Comparison of ENCODE assay signal across 10 cellular contexts in the genomic region with DNA sequence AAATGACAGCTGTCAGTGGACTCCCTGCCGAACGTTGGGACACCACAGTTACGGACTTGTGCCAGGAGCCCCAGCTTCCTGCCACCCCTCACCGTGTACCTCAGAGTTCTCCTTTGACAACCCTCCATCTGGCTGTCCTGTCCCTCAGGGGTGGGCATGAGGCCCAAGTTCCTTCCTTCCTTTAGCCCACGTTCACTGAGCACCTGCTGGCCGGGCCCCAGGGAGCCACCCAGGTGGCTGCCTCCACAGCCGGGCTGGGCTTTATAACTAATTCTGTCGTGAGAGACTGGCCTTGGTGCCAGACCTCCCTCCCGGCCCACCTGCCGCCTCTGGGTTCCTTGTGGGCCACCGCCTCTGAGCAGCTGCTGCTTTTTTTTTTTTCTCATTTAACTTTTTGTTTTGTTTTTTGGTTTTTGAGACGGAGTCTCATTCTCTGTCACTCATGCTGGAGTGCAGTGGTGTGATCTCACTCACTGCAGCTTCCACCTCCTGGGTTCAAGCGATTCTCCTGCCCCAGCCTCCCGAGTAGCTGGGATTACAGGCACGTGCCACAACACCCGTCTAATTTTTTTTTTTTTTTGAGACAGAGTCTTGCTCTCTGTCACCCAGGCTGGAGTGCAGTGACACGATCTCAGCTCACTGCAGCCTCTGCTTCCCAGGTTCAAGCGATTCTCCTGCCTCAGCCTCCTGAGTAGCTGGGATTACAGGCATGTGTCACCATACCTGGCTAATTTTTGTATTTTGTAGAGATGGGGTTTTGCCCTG. TPM values are rescaled to one million over a fixed set of nuclear protein-coding genes. Genes with fewer than 3 reads are reported as not detected.
DNase-seq lines count a peak whose midpoint lies in the region; ATAC-seq and TF ChIP-seq lines count a peak whose summit lies in the region.
"Not testable (repeated sequence)": the region's sequence is repeated elsewhere in the genome, so short reads cannot be mapped to it uniquely, and the experiment has no call there.
"Had no signal": no experiment of that assay in that cellular context is flagged by ENCODE, and none has a peak within 500 bp of the region (broad histone marks: within the 10 kb centered on the region; RNA-seq: fewer than 3 reads in every experiment).

No MANE protein-coding gene starts in this region.

- peaks cover 66% of the 10 kb centered on the region for H3K4me1 Mint-ChIP-seq in CD4-positive, alpha-beta T cell (ENCODE audit: low read depth)
- peaks cover 74% of the 10 kb centered on the region for H3K4me1 Mint-ChIP-seq in activated T-cell treated with anti-CD3 and anti-CD28 coated beads, Interleukin-2, amount 50 U/mL, for 24 hours (ENCODE audit: low read depth)
- H3K4me1 Mint-ChIP-seq in effector memory CD8-positive, alpha-beta T cell (ENCODE audit: low read depth in 2 of 2) = peaks cover 48 to 51% of the 10 kb centered on the region in 2 donors

- not testable (repeated sequence) for H3K27ac ChIP-seq in CD4-positive, alpha-beta T cell (ENCODE audit: low read depth, low read length); OCI-LY3 (ENCODE audit: low read length)
- H3K27ac ChIP-seq in psoas muscle = peak overlapping the region; percentile 89

- not testable (repeated sequence) for H3K36me3 Mint-ChIP-seq in CD4-positive, alpha-beta T cell (ENCODE audit: low read depth); activated T-cell treated with anti-CD3 and anti-CD28 coated beads, Interleukin-2, amount 50 U/mL, for 24 hours (ENCODE audit: low read depth); effector memory CD8-positive, alpha-beta T cell (ENCODE audit: insufficient read depth)

- WGBS in psoas muscle, 3 donors = 26 to 36% (median 35%) methylated on average over 18 of the region's 18 CpGs

- peak overlapping the region; percentile 64 for H3K27ac Mint-ChIP-seq in CD4-positive, alpha-beta T cell
- H3K27ac Mint-ChIP-seq in activated T-cell treated with anti-CD3 and anti-CD28 coated beads, Interleukin-2, amount 50 U/mL, for 24 hours = peak overlapping the region; percentile 50
- H3K27ac Mint-ChIP-seq in effector memory CD8-positive, alpha-beta T cell = peak overlapping the region; percentile 29 to 83

- not testable (repeated sequence) for ATAC-seq in CD4-positive, alpha-beta T cell (ENCODE audit: poor library complexity); effector memory CD8-positive, alpha-beta T cell (replicated peaks)
- ATAC-seq in GM18511 (IDR thresholded peaks at IDR 0.05; ENCODE audit: unreplicated experiment) = peak; percentile 68
- peak; percentile 43 for ATAC-seq in HG02642 (IDR thresholded peaks at IDR 0.05; ENCODE audit: poor library complexity, unreplicated experiment)
- peak in 3 of 4 donors; percentile 15 to 25 (median 16) for ATAC-seq in psoas muscle

- peak overlapping the region; percentile 65 for H3K4me2 ChIP-seq in Loucy (ENCODE audit: low read depth, low read length, poor library complexity, severe bottlenecking)
- H3K4me2 ChIP-seq in OCI-LY3 (ENCODE audit: low read length) = peak overlapping the region; percentile 9

- H3K36me3 ChIP-seq in Loucy (ENCODE audit: insufficient read depth, low read length); OCI-LY3 (replicated peaks; ENCODE audit: low read depth, low read length); psoas muscle (ENCODE audit: insufficient read depth in 1 of 2, low read depth in 1 of 2): not testable (repeated sequence)

- peak overlapping the region; percentile 58 for H3K4me3 Mint-ChIP-seq in CD4-positive, alpha-beta T cell
- not testable (repeated sequence) for H3K4me3 Mint-ChIP-seq in activated T-cell treated with anti-CD3 and anti-CD28 coated beads, Interleukin-2, amount 50 U/mL, for 24 hours
- peak overlapping the region; percentile 40 to 64 for H3K4me3 Mint-ChIP-seq in effector memory CD8-positive, alpha-beta T cell

- H4K20me1 ChIP-seq in Loucy (ENCODE audit: insufficient read depth, low read length, poor library complexity, severe bottlenecking) (peaks cover 32% of the 10 kb centered on the region), OCI-LY3 (ENCODE audit: insufficient read depth, low read length) (peaks cover 69% of the 10 kb centered on the region)

- H3K4me1 ChIP-seq in Loucy (ENCODE audit: insufficient read depth, low read length, poor library complexity, severe bottlenecking) (peaks cover 25% of the 10 kb centered on the region), OCI-LY3 (ENCODE audit: low read length) (peaks cover 34% of the 10 kb centered on the region), psoas muscle (peaks cover 44% of the 10 kb centered on the region)

- intact Hi-C loops in CD4-positive, alpha-beta T cell (cut with DNase I, micrococcal nuclease); psoas muscle (cut with DNase I): not testable (repeated sequence)

- CTCF ChIA-PET in CD4-positive, alpha-beta T cell (lab: Charles Lee) = not testable (repeated sequence)

- not testable (repeated sequence) for H3K4me3 ChIP-seq in Loucy (ENCODE audit: low read length, poor library complexity, severe bottlenecking); OCI-LY3 (ENCODE audit: low read length); psoas muscle

- H3K27me3 ChIP-seq in CD4-positive, alpha-beta T cell (ENCODE audit: control insufficient read depth, insufficient read depth, low read length); Loucy (ENCODE audit: insufficient read depth, low read length, poor library complexity, severe bottlenecking); OCI-LY3 (ENCODE audit: low read depth, low read length); psoas muscle (ENCODE audit: insufficient read depth in 3 of 3, low read length in 2 of 3): not testable (repeated sequence)

- H3K9me3 Mint-ChIP-seq in CD4-positive, alpha-beta T cell; activated T-cell treated with anti-CD3 and anti-CD28 coated beads, Interleukin-2, amount 50 U/mL, for 24 hours; effector memory CD8-positive, alpha-beta T cell: not testable (repeated sequence)

- H3F3A ChIP-seq in Loucy (ENCODE audit: low read depth) = not testable (repeated sequence)

- POLR2A ChIA-PET in CD4-positive, alpha-beta T cell (lab: Charles Lee) = interaction anchor here (0.9 to 2.0 kb wide), 3 partner anchors 15 to 60 kb away, joined by 3 to 13 read pairs (median 5); partner anchors contain the start of genes BLOC1S3, PPP1R37 and TRAPPC6A

- not testable (repeated sequence) for H3K9me3 ChIP-seq in CD4-positive, alpha-beta T cell (ENCODE audit: control insufficient read depth, low read length); Loucy (ENCODE audit: insufficient read depth, low read depth, low read length); OCI-LY3 (ENCODE audit: insufficient read depth, low read length); psoas muscle

- not testable (repeated sequence) for H3K9me2 ChIP-seq in Loucy (replicated peaks; ENCODE audit: low read depth, low read length)

- H3K79me2 ChIP-seq in Loucy (ENCODE audit: insufficient read depth, low read length) (peaks cover 78% of the 10 kb centered on the region), OCI-LY3 (ENCODE audit: low read length) (peaks cover 69% of the 10 kb centered on the region)

- not testable (repeated sequence) for DNase-seq in CD4-positive, alpha-beta T cell; activated T-cell treated with anti-CD3 and anti-CD28 coated beads, Interleukin-2, amount 50 U/mL, for 24 hours; effector memory CD8-positive, alpha-beta T cell; psoas muscle

- not testable (repeated sequence) for TF ChIP-seq CTCF in CD4-positive, alpha-beta T cell (IDR thresholded peaks at IDR 0.05); Loucy (conservative IDR thresholded peaks at IDR 0.05; ENCODE audit: low read length); OCI-LY3 (IDR thresholded peaks at IDR 0.05; ENCODE audit: low read depth, low read length); psoas muscle (IDR thresholded peaks at IDR 0.05)

- peak overlapping the region; percentile 44 for H3K9ac ChIP-seq in Loucy (ENCODE audit: low read depth, low read length, poor library complexity, severe bottlenecking)
- not testable (repeated sequence) for H3K9ac ChIP-seq in OCI-LY3 (ENCODE audit: low read length)

- not testable (repeated sequence) for H3K27me3 Mint-ChIP-seq in CD4-positive, alpha-beta T cell; activated T-cell treated with anti-CD3 and anti-CD28 coated beads, Interleukin-2, amount 50 U/mL, for 24 hours; effector memory CD8-positive, alpha-beta T cell

- H2AFZ ChIP-seq in Loucy (ENCODE audit: low read length); OCI-LY3 (ENCODE audit: low read depth, low read length): not testable (repeated sequence)

RNA-seq across cellular contexts. Expression of gene PPP1R37, which starts 25.8 kb away (rescaled TPM):
- total RNA-seq in CD4-positive, alpha-beta T cell = 10 to 100 TPM; 17.2 to 19.6 TPM
- 10 to 100 TPM; 27.0 to 34.6 (median 29.1) TPM for total RNA-seq in psoas muscle
- 10 to 100 TPM; 25.5 to 39.5 (median 36.3) TPM for polyA plus RNA-seq in psoas muscle

RNA-seq across cellular contexts. Expression of gene GEMIN7, which starts 39.7 kb away (rescaled TPM):
- 1 to 10 TPM; 4.0 to 4.8 TPM for total RNA-seq in CD4-positive, alpha-beta T cell
- total RNA-seq in psoas muscle = 10 to 100 TPM; 19.6 to 27.3 (median 24.3) TPM
- polyA plus RNA-seq in psoas muscle = 10 to 100 TPM; 40.9 to 51.1 (median 50.3) TPM

RNA-seq across cellular contexts. Expression of gene NKPD1, which starts 42.0 kb away (rescaled TPM):
- under 1 TPM; 0.73 to 0.91 TPM for total RNA-seq in CD4-positive, alpha-beta T cell
- total RNA-seq in psoas muscle = under 1 TPM in 3 of 4 donors, not detected in 1; 0.06 to 0.09 (median 0.08) TPM
- polyA plus RNA-seq in psoas muscle = under 1 TPM in 2 of 3 donors, not detected in 1; 0.08 to 0.18 TPM
- total RNA-seq: left lung, SJSA1 had no signal

RNA-seq across cellular contexts. Expression of gene ZNF296, which starts 42.5 kb away (rescaled TPM):
- 1 to 10 TPM; 2.0 to 2.4 TPM for total RNA-seq in CD4-positive, alpha-beta T cell
- under 1 TPM in 3 of 4 donors, not detected in 1; 0.34 to 0.73 (median 0.36) TPM for total RNA-seq in psoas muscle
- under 1 TPM; 0.22 to 0.62 (median 0.44) TPM for polyA plus RNA-seq in psoas muscle
- total RNA-seq: SJSA1 had no signal

RNA-seq across cellular contexts. Expression of gene TRAPPC6A, which starts 59.3 kb away (rescaled TPM):
- total RNA-seq in CD4-positive, alpha-beta T cell = 10 to 100 TPM; 32.0 to 38.8 TPM
- 10 to 100 TPM; 12.3 to 42.2 (median 20.6) TPM for total RNA-seq in psoas muscle
- 10 to 100 TPM; 10.8 to 14.5 (median 12.9) TPM for polyA plus RNA-seq in psoas muscle
